ENCODE assay signal across 1 cellular context in the genomic region with DNA sequence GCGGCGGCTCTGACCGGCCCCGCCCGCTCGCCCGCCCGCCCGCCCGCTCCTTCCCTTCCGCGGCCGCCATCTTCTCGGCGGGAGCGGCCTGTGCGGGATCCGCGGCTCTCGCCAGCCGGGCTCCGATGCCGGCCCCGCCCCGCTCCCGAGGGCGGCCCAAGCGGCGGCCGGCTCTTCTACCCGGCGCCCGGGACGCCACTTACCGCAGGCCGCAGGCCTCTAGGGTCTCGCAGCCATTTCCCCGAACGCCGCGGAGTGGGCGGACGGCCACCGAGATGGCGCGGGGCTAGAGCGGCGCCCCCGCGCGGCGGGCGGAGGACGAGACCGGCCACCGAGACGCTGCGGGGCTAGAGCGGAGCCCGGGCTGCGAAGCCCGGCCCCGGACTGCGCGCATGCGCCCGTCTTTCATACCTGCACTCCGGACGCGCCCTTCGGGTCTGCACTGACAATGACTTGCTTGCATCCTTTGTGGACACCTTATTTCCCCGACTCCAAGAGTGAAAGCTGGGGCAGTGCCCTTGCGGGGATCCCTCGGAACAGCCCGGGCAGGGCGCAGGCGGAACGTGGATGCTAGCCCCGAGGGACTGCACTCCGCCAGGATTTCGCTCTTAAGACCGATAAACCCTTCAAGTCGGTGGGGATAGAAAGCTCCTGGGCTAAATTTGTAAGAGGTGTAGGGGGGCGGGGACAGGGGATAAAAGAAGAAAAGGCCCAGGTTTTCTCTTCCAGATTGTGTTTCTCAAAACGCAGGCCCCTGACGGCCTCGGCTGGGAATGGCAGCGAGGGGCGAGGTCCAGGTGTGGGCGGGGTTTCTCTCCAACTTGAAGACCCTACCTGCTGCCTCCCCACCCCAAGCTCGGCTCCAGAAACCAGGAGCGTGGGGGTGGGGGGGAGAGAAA.
TF ChIP-seq lines count a peak whose summit lies in the region.

Gene DIDO1, minus strand, starts transcription at position 277 of the 899 bp plus-strand sequence.

TF ChIP-seq in GM12878, 131 proteins besides CTCF, POLR2A, EP300 and RAD21 (continued from another document and continues in another):
- TF ChIP-seq, protein P1, sequence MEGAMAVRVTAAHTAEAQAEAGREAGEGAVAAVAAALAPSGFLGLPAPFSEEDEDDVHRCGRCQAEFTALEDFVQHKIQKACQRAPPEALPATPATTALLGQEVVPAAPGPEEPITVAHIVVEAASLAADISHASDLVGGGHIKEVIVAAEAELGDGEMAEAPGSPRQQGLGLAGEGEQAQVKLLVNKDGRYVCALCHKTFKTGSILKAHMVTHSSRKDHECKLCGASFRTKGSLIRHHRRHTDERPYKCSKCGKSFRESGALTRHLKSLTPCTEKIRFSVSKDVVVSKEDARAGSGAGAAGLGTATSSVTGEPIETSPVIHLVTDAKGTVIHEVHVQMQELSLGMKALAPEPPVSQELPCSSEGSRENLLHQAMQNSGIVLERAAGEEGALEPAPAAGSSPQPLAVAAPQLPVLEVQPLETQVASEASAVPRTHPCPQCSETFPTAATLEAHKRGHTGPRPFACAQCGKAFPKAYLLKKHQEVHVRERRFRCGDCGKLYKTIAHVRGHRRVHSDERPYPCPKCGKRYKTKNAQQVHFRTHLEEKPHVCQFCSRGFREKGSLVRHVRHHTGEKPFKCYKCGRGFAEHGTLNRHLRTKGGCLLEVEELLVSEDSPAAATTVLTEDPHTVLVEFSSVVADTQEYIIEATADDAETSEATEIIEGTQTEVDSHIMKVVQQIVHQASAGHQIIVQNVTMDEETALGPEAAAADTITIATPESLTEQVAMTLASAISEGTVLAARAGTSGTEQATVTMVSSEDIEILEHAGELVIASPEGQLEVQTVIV (IDR thresholded peaks at IDR 0.05; ENCODE audit: borderline replicate concordance, partially characterized antibody), result no peak
- TF ChIP-seq SMC3 (IDR thresholded peaks at IDR 0.05; ENCODE audit: borderline replicate concordance, low read length) (0 out of 2 replicates have a peak, but pooled peaks have one; percentile 10), BCL11A (IDR thresholded peaks at IDR 0.05; ENCODE audit: low read depth, low read length) (no peak), IRF3 (IDR thresholded peaks at IDR 0.05) (no peak), MAX (IDR thresholded peaks at IDR 0.05; ENCODE audit: low read depth, low read length) (peak; percentile 49; the same call in 1 of the 2 replicates), ATF3 (IDR thresholded peaks at IDR 0.05; ENCODE audit: borderline replicate concordance, extremely low read depth, low read depth, low read length) (no peak), POLR2AphosphoS5 (IDR thresholded peaks at IDR 0.05; ENCODE audit: low read length) (peak; percentile 58; the same call in 1 of the 2 replicates), POU2F2 (IDR thresholded peaks at IDR 0.05; ENCODE audit: borderline replicate concordance, low read depth, low read length) (0 out of 3 replicates have a peak, but pooled peaks have one; percentile 8), CHD2 (IDR thresholded peaks at IDR 0.05; ENCODE audit: borderline replicate concordance, low read depth, low read length) (no peak), ZNF217 (IDR thresholded peaks at IDR 0.05) (no peak), FOXM1 (IDR thresholded peaks at IDR 0.05; ENCODE audit: low read depth, low read length) (no peak), NRF1 (conservative IDR thresholded peaks at IDR 0.05; ENCODE audit: low read depth, low read length) (peak; percentile 76), MYB (IDR thresholded peaks at IDR 0.05; ENCODE audit: borderline replicate concordance, low read depth, low read length) (no peak), ETV6 (conservative IDR thresholded peaks at IDR 0.05 in 1 of 2, IDR thresholded peaks at IDR 0.05 in 1 of 2; ENCODE audit: borderline replicate concordance in 1 of 2, low read depth in 1 of 2) (no peak), SRF (IDR thresholded peaks at IDR 0.05; ENCODE audit: low read depth in 2 of 2, low read length in 2 of 2) (no peak), DPF2 (IDR thresholded peaks at IDR 0.05) (peak; percentile 81), CEBPB (IDR thresholded peaks at IDR 0.05; ENCODE audit: borderline replicate concordance in 1 of 2, low read depth in 2 of 2, low read length in 2 of 2) (no peak), PKNOX1 (IDR thresholded peaks at IDR 0.05) (no peak), RFX5 (IDR thresholded peaks at IDR 0.05; ENCODE audit: low read depth, low read length) (no peak), NR2C1 (IDR thresholded peaks at IDR 0.05) (peak; percentile 76), BRCA1 (IDR thresholded peaks at IDR 0.05; ENCODE audit: low read depth, low read length) (no peak), HDAC2 (IDR thresholded peaks at IDR 0.05) (no peak), MXI1 (IDR thresholded peaks at IDR 0.05; ENCODE audit: low read depth, low read length) (peak; percentile 19; the same call in 1 of the 2 replicates), SREBF2 (IDR thresholded peaks at IDR 0.05; ENCODE audit: low read length) (no peak), ATF7 (IDR thresholded peaks at IDR 0.05; ENCODE audit: low read depth) (no peak), SMAD1 (IDR thresholded peaks at IDR 0.05; ENCODE audit: low read depth, partially characterized antibody) (no peak), KAT2A (conservative IDR thresholded peaks at IDR 0.05; ENCODE audit: control insufficient read depth, low read depth, low read length) (no peak), ZNF207 (IDR thresholded peaks at IDR 0.05; ENCODE audit: borderline replicate concordance) (0 out of 2 replicates have a peak, but pooled peaks have one; percentile 41), CBX3 (IDR thresholded peaks at IDR 0.05; ENCODE audit: borderline replicate concordance, low read depth) (no peak), RB1 (IDR thresholded peaks at IDR 0.05; ENCODE audit: borderline replicate concordance) (peak; percentile 91; the same call in 1 of the 2 replicates), ATF2 (IDR thresholded peaks at IDR 0.05; ENCODE audit: low read length) (no peak), ZZZ3 (IDR thresholded peaks at IDR 0.05; ENCODE audit: control insufficient read depth, insufficient read length, low read depth) (no peak), NR2F1 (conservative IDR thresholded peaks at IDR 0.05) (peak; percentile 18; the same call in 1 of the 2 replicates), KDM1A (IDR thresholded peaks at IDR 0.05; ENCODE audit: borderline replicate concordance) (no peak), PML (IDR thresholded peaks at IDR 0.05; ENCODE audit: low read length) (peak; percentile 39; the same call in 1 of the 2 replicates), FOS (IDR thresholded peaks at IDR 0.05; ENCODE audit: borderline replicate concordance, extremely low read depth, insufficient read length) (no peak), ELK1 (IDR thresholded peaks at IDR 0.05; ENCODE audit: low read depth, low read length) (no peak), SMARCA5 (IDR thresholded peaks at IDR 0.05) (peak; percentile 78; the same call in 1 of the 2 replicates), MEF2B (IDR thresholded peaks at IDR 0.05; ENCODE audit: partially characterized antibody, poor library complexity, severe bottlenecking) (peak; percentile 42), IKZF1 (conservative IDR thresholded peaks at IDR 0.05) (peak; percentile 91), SREBF1 (IDR thresholded peaks at IDR 0.05; ENCODE audit: low read length) (no peak), NR2C2 (IDR thresholded peaks at IDR 0.05; ENCODE audit: borderline replicate concordance, control insufficient read depth, insufficient read length, low read depth) (no peak), IRF5 (IDR thresholded peaks at IDR 0.05; ENCODE audit: borderline replicate concordance) (no peak)
- TF ChIP-seq, protein P2, sequence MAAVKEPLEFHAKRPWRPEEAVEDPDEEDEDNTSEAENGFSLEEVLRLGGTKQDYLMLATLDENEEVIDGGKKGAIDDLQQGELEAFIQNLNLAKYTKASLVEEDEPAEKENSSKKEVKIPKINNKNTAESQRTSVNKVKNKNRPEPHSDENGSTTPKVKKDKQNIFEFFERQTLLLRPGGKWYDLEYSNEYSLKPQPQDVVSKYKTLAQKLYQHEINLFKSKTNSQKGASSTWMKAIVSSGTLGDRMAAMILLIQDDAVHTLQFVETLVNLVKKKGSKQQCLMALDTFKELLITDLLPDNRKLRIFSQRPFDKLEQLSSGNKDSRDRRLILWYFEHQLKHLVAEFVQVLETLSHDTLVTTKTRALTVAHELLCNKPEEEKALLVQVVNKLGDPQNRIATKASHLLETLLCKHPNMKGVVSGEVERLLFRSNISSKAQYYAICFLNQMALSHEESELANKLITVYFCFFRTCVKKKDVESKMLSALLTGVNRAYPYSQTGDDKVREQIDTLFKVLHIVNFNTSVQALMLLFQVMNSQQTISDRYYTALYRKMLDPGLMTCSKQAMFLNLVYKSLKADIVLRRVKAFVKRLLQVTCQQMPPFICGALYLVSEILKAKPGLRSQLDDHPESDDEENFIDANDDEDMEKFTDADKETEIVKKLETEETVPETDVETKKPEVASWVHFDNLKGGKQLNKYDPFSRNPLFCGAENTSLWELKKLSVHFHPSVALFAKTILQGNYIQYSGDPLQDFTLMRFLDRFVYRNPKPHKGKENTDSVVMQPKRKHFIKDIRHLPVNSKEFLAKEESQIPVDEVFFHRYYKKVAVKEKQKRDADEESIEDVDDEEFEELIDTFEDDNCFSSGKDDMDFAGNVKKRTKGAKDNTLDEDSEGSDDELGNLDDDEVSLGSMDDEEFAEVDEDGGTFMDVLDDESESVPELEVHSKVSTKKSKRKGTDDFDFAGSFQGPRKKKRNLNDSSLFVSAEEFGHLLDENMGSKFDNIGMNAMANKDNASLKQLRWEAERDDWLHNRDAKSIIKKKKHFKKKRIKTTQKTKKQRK (IDR thresholded peaks at IDR 0.05; ENCODE audit: low read depth, low read length), result no peak
- TF ChIP-seq, protein P3, sequence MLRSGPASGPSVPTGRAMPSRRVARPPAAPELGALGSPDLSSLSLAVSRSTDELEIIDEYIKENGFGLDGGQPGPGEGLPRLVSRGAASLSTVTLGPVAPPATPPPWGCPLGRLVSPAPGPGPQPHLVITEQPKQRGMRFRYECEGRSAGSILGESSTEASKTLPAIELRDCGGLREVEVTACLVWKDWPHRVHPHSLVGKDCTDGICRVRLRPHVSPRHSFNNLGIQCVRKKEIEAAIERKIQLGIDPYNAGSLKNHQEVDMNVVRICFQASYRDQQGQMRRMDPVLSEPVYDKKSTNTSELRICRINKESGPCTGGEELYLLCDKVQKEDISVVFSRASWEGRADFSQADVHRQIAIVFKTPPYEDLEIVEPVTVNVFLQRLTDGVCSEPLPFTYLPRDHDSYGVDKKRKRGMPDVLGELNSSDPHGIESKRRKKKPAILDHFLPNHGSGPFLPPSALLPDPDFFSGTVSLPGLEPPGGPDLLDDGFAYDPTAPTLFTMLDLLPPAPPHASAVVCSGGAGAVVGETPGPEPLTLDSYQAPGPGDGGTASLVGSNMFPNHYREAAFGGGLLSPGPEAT (IDR thresholded peaks at IDR 0.05; ENCODE audit: low read depth), result no peak
